Comparison of ENCODE assay signal across 21 cellular contexts in the genomic region with DNA sequence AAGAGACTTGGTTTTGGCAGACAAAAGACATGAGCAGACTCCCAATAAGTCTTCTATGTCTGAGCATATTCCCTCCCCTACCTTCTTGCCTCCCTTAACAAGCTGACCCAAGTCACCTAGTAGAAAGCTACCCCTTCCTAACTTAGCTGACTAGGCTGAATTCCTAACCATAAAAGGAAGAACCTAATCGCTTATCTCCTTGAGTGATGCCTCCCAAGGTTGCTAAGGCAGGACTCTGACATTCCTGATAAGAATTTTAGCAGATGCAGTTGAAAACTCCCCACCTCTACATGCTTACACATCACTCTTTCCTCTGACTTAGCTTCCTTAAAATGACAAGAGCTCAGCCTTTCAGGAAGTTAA.
"Had no signal": no experiment of that assay in that cellular context is flagged by ENCODE, and none has a peak within 500 bp of the region (broad histone marks: within the 10 kb centered on the region; RNA-seq: fewer than 3 reads in every experiment).

No MANE protein-coding gene starts in this region.

- H3K4me3 Mint-ChIP-seq: activated naive CD4-positive, alpha-beta T cell treated with anti-CD3 and anti-CD28 coated beads, Interleukin-2, amount 10 ng/mL, durations not matched to agents 7 days and 5 days; activated T-cell treated with anti-CD3 and anti-CD28 coated beads, Interleukin-2, amount 50 U/mL, for 4 hours; dendritic cell treated with granulocyte-macrophage colony-stimulating factor and Interleukin-4, amounts not matched to agents 40 ng/mL and 50 ng/mL, for 4 days; immature natural killer cell; naive thymus-derived CD8-positive, alpha-beta T cell; stimulated activated effector memory CD8-positive, alpha-beta T cell treated with anti-CD3 and anti-CD28 coated beads, Interleukin-12 subunit alpha, Interleukin-12 subunit beta, amount 100 ng/mL, for 72 hours; T-cell; type B pancreatic cell had no signal

- H3K4me1 Mint-ChIP-seq: activated naive CD4-positive, alpha-beta T cell treated with anti-CD3 and anti-CD28 coated beads, Interleukin-2, amount 10 ng/mL, durations not matched to agents 7 days and 5 days; immature natural killer cell; naive thymus-derived CD8-positive, alpha-beta T cell; stimulated activated effector memory CD8-positive, alpha-beta T cell treated with anti-CD3 and anti-CD28 coated beads, Interleukin-12 subunit alpha, Interleukin-12 subunit beta, amount 100 ng/mL, for 72 hours; T-cell had no signal

- H3K36me3 Mint-ChIP-seq: activated naive CD4-positive, alpha-beta T cell treated with anti-CD3 and anti-CD28 coated beads, Interleukin-2, amount 10 ng/mL, durations not matched to agents 7 days and 5 days; immature natural killer cell; naive thymus-derived CD8-positive, alpha-beta T cell; stimulated activated effector memory CD8-positive, alpha-beta T cell treated with anti-CD3 and anti-CD28 coated beads, Interleukin-12 subunit alpha, Interleukin-12 subunit beta, amount 100 ng/mL, for 72 hours; T-cell; type B pancreatic cell had no signal

- H3K27ac Mint-ChIP-seq: activated naive CD4-positive, alpha-beta T cell treated with anti-CD3 and anti-CD28 coated beads, Interleukin-2, amount 10 ng/mL, durations not matched to agents 7 days and 5 days; dendritic cell treated with granulocyte-macrophage colony-stimulating factor and Interleukin-4, amounts not matched to agents 40 ng/mL and 50 ng/mL, for 4 days; immature natural killer cell; naive thymus-derived CD8-positive, alpha-beta T cell; stimulated activated effector memory CD8-positive, alpha-beta T cell treated with anti-CD3 and anti-CD28 coated beads, Interleukin-12 subunit alpha, Interleukin-12 subunit beta, amount 100 ng/mL, for 72 hours; T-cell; type B pancreatic cell had no signal

- DNase-seq: activated CD4-positive, alpha-beta T cell treated with anti-CD3 and anti-CD28 coated beads, Interleukin-2, amount 50 U/mL, for 1 hour; activated CD4-positive, CD25-positive, alpha-beta regulatory T cell treated with anti-CD3 and anti-CD28 coated beads, Interleukin-2, amount 50 U/mL, for 72 hours; activated CD8-positive, alpha-beta memory T cell treated with anti-CD3 and anti-CD28 coated beads, Interleukin-2, amount 50 U/mL, for 4 hours; activated effector memory CD4-positive, alpha-beta T cell treated with Interleukin-2 at 50 U/mL for 16 hours; activated naive CD4-positive, alpha-beta T cell treated with anti-CD3 and anti-CD28 coated beads, Interleukin-2, amount 10 ng/mL, durations not matched to agents 7 days and 5 days; activated T-cell treated with anti-CD3 and anti-CD28 coated beads, Interleukin-2, amount 50 U/mL, for 4 hours; aorta; cerebellar nuclear complex; effector CD8-positive, alpha-beta T cell; esophagus squamous epithelium; immature natural killer cell; mesenchymal stem cell; naive thymus-derived CD8-positive, alpha-beta T cell; stimulated activated CD4-positive, alpha-beta T cell treated with anti-CD3 and anti-CD28 coated beads, Interleukin-4, amount 100 ng/mL, for 24 hours; stomach; T-cell had no signal

- H3K4me2 ChIP-seq: smooth muscle cell had no signal

- H3K27me3 ChIP-seq: esophagus squamous epithelium, stomach had no signal

- H3K36me3 ChIP-seq: esophagus squamous epithelium, stomach had no signal

- H3K4me3 ChIP-seq: esophagus squamous epithelium, smooth muscle cell, stomach had no signal

- H3K9me3 Mint-ChIP-seq: activated naive CD4-positive, alpha-beta T cell treated with anti-CD3 and anti-CD28 coated beads, Interleukin-2, amount 10 ng/mL, durations not matched to agents 7 days and 5 days; activated T-cell treated with anti-CD3 and anti-CD28 coated beads, Interleukin-2, amount 50 U/mL, for 4 hours; dendritic cell treated with granulocyte-macrophage colony-stimulating factor and Interleukin-4, amounts not matched to agents 40 ng/mL and 50 ng/mL, for 4 days; type B pancreatic cell had no signal

- H3K27ac ChIP-seq: esophagus squamous epithelium, stomach had no signal

- H3K27me3 Mint-ChIP-seq: activated naive CD4-positive, alpha-beta T cell treated with anti-CD3 and anti-CD28 coated beads, Interleukin-2, amount 10 ng/mL, durations not matched to agents 7 days and 5 days; dendritic cell treated with granulocyte-macrophage colony-stimulating factor and Interleukin-4, amounts not matched to agents 40 ng/mL and 50 ng/mL, for 4 days; naive thymus-derived CD8-positive, alpha-beta T cell; T-cell; type B pancreatic cell had no signal

- H3K4me1 ChIP-seq: esophagus squamous epithelium, stomach had no signal

- H3K9me3 ChIP-seq: esophagus squamous epithelium, stomach had no signal

- ATAC-seq: activated T-cell treated with anti-CD3 and anti-CD28 coated beads, Interleukin-2, amount 50 U/mL, for 4 hours; naive thymus-derived CD8-positive, alpha-beta T cell; sciatic nerve; stimulated activated effector memory CD8-positive, alpha-beta T cell treated with anti-CD3 and anti-CD28 coated beads, Interleukin-12 subunit alpha, Interleukin-12 subunit beta, amount 100 ng/mL, for 72 hours; T-cell had no signal
